ENCODE assay signal across 1 cellular context in genomic region chr22:39183991-39184585, GRCh38.
TF ChIP-seq lines count a peak whose summit lies in the region.

No MANE protein-coding gene starts in this region.

TF ChIP-seq in HCT116, 20 proteins besides CTCF, POLR2A, EP300 and RAD21 (continued from another document):
- no peak for TF ChIP-seq JUND (IDR thresholded peaks at IDR 0.05)
